ENCODE assay signal across 1 cellular context in the genomic region with DNA sequence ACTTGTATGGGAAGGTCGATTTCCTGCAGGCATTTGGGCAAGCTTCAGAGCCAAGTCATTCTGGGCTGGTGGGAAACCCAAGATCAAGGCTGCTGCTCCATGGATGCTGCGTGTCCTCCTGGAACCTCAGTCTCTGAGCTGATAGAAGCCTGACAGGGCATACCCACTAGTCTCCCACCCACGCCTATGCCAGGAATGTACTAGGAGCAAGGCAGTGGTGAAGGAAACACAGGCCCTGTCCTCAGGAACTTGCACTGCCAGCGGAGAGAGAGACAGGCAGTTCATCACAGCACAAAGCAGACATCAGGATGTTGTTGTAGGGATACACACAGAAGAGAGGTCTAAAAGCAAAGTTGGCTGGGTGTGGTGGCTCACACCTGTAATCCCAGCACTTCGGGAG.
TF ChIP-seq lines count a peak whose summit lies in the region.

No MANE protein-coding gene starts in this region.

TF ChIP-seq in A549, 52 proteins besides CTCF, POLR2A, EP300 and RAD21 (continued from another document):
- TF ChIP-seq REST (IDR thresholded peaks at IDR 0.05): no peak
- TF ChIP-seq JUNB (IDR thresholded peaks at IDR 0.05): no peak
- TF ChIP-seq NR3C1 (IDR thresholded peaks at IDR 0.05): no peak
- TF ChIP-seq FOSL2 (IDR thresholded peaks at IDR 0.05): no peak
- no peak for TF ChIP-seq FOSL2 (CRISPR knock-in tag; IDR thresholded peaks at IDR 0.05)
- no peak for TF ChIP-seq POLR2AphosphoS2 (conservative IDR thresholded peaks at IDR 0.05; ENCODE audit: low read length)
